In genomic region chr7:74256446-74257408, GRCh38 we compare ENCODE assay signal across 10 cellular contexts. TPM values are rescaled to one million over a fixed set of nuclear protein-coding genes. Genes with fewer than 3 reads are reported as not detected.
DNase-seq lines count a peak whose midpoint lies in the region; ATAC-seq, FAIRE-seq and TF ChIP-seq lines count a peak whose summit lies in the region.
"Had no signal": no experiment of that assay in that cellular context is flagged by ENCODE, and none has a peak within 500 bp of the region (broad histone marks: within the 10 kb centered on the region; RNA-seq: fewer than 3 reads in every experiment).

No MANE protein-coding gene starts in this region.

- H2BK5ac ChIP-seq in mesenchymal stem cell (ENCODE audit: low read depth, low read length, poor library complexity, severe bottlenecking): no peak overlapping the region

- peak overlapping the region; percentile 59 to 89 for H2BK12ac ChIP-seq in mesenchymal stem cell (ENCODE audit: low read length in 2 of 2)

- H4K20me1 ChIP-seq in GM23248 (ENCODE audit: insufficient read depth): no peaks in the 10 kb centered on the region

- peaks cover 18% of the 10 kb centered on the region for H3F3A ChIP-seq in GM23248 (ENCODE audit: insufficient read depth)

- peak overlapping the region; percentile 73 for H2BK120ac ChIP-seq in mesenchymal stem cell (ENCODE audit: low read depth, low read length)

- CTCF ChIA-PET in AG04450 (lab: Charles Lee): interaction anchor here (1.2 to 1.8 kb wide), 2 partner anchors 50 to 144 kb away, joined by 3 to 7 read pairs; no protein-coding TSS in a partner anchor

- H3K14ac ChIP-seq in mesenchymal stem cell (ENCODE audit: low read length in 2 of 2): no peak overlapping the region

- H4K8ac ChIP-seq in mesenchymal stem cell (ENCODE audit: low read length): no peak overlapping the region

- peaks cover 10% of the 10 kb centered on the region for H3K79me1 ChIP-seq in mesenchymal stem cell (replicated peaks; ENCODE audit: low read length, poor library complexity, severe bottlenecking)

- H3K23ac ChIP-seq in mesenchymal stem cell (ENCODE audit: low read length in 2 of 2): peak overlapping the region in 1 of 2 experiments; percentile 88

- DNase-seq in AG04450 (ENCODE audit: low read depth, low spot score) (no peak), GM23248 (peak; percentile 86), astrocyte of the cerebellum (ENCODE audit: low read depth) (peak; percentile 87), mesenchymal stem cell (peak; percentile 91), retina (no peak), pancreas (no peak)
- DNase-seq: mucosa of descending colon, NCI-H526 had no signal

- peak overlapping the region; percentile 21 for H3K27ac ChIP-seq in AG04450 (ENCODE audit: low read depth, low read length)
- H3K27ac ChIP-seq in GM23248: peak overlapping the region; percentile 53
- H3K27ac ChIP-seq in mesenchymal stem cell (ENCODE audit: low read length, poor library complexity, severe bottlenecking): no peak overlapping the region
- H3K27ac ChIP-seq in pancreas: no peak overlapping the region

- POLR2A ChIA-PET in AG04450 (lab: Yijun Ruan, JAX): interaction anchor here (0.7 kb wide), 1 partner anchor 101 kb away, joined by 3 read pairs; no protein-coding TSS in a partner anchor

- H3K4me2 ChIP-seq in GM23248 (ENCODE audit: unreplicated experiment) (peak overlapping the region; percentile 9), mesenchymal stem cell (ENCODE audit: low read length, poor library complexity, severe bottlenecking) (no peak overlapping the region)

- H3K36me3 ChIP-seq in GM23248 (ENCODE audit: low read depth) (no peaks in the 10 kb centered on the region), mesenchymal stem cell (ENCODE audit: control insufficient read depth in 1 of 2, insufficient read depth in 2 of 2, low read depth in 1 of 2, low read length in 2 of 2) (no peaks in the 10 kb centered on the region), pancreas (no peaks in the 10 kb centered on the region)

- H2BK15ac ChIP-seq in mesenchymal stem cell (ENCODE audit: low read depth, poor library complexity, severe bottlenecking): no peak overlapping the region

- H2AK5ac ChIP-seq in mesenchymal stem cell (ENCODE audit: low read length, severe bottlenecking): no peak overlapping the region

- WGBS in GM23248 (ENCODE audit: low coverage in 1 of 2, low lambda C conversion rate in 2 of 2, missing lambda C conversion rate in 2 of 2), 2 experiments: 78% methylated on average over 13 of the region's 13 CpGs
- 85% methylated on average over 13 of the region's 13 CpGs for WGBS in mesenchymal stem cell
- 80 to 87% methylated on average over 13 of the region's 13 CpGs for WGBS in pancreas, 2 donors

- H3K27me3 ChIP-seq in AG04450 (ENCODE audit: control insufficient read depth, insufficient read depth, low read length) (no peaks in the 10 kb centered on the region), GM23248 (replicated peaks; ENCODE audit: insufficient read depth) (no peaks in the 10 kb centered on the region), mesenchymal stem cell (ENCODE audit: control insufficient read depth in 1 of 2, insufficient read depth in 1 of 2, low read length in 2 of 2) (no peaks in the 10 kb centered on the region), pancreas (no peaks in the 10 kb centered on the region)

- H3K4me3 ChIP-seq in AG04450 (ENCODE audit: low read depth, low read length) (no peak overlapping the region), GM23248 (no peak overlapping the region), astrocyte of the cerebellum (ENCODE audit: low read depth, low read length) (no peak overlapping the region), mesenchymal stem cell (ENCODE audit: insufficient read depth in 1 of 2, low read depth in 1 of 2, low read length in 2 of 2) (peak overlapping the region in 1 of 2 experiments; percentile 23), pancreas (no peak overlapping the region)
- H3K4me3 ChIP-seq: mucosa of descending colon had no signal

- no peak overlapping the region for H3K4ac ChIP-seq in mesenchymal stem cell (ENCODE audit: low read depth in 1 of 2, low read length in 2 of 2)

- H3K18ac ChIP-seq in mesenchymal stem cell (ENCODE audit: low read depth in 1 of 2, low read length in 2 of 2): peak overlapping the region; percentile 3 to 64

- no peak for FAIRE-seq in pancreas (lab: Jason Lieb, UNC)

- peaks cover 26% of the 10 kb centered on the region for H3K79me2 ChIP-seq in GM23248 (ENCODE audit: insufficient read depth)

- H2AFZ ChIP-seq in GM23248 (peak overlapping the region; percentile 27; the same call in 1 of the 2 replicates), mesenchymal stem cell (ENCODE audit: low read depth, low read length) (no peak overlapping the region)

- H3K4me1 ChIP-seq in GM23248 (ENCODE audit: insufficient read depth): peaks cover 21% of the 10 kb centered on the region
- peaks cover 10% of the 10 kb centered on the region for H3K4me1 ChIP-seq in mesenchymal stem cell (ENCODE audit: control insufficient read depth, insufficient read depth, low read depth, low read length)
- peaks cover 0 to 10% (median 10%) of the 10 kb centered on the region in 3 donors for H3K4me1 ChIP-seq in pancreas

- TF ChIP-seq CTCF in AG04450 (IDR thresholded peaks at IDR 0.05; ENCODE audit: low read depth, low read length) (no peak), astrocyte of the cerebellum (IDR thresholded peaks at IDR 0.05; ENCODE audit: low read depth, low read length, missing control alignments) (no peak), pancreas (IDR thresholded peaks at IDR 0.05) (no peak)

- ATAC-seq in HG03571 (IDR thresholded peaks at IDR 0.05; ENCODE audit: unreplicated experiment) (no peak), GM18520 (IDR thresholded peaks at IDR 0.05; ENCODE audit: unreplicated experiment) (no peak), pancreas (no peak)
- ATAC-seq: mucosa of descending colon had no signal

- peak overlapping the region; percentile 12 for H3K9ac ChIP-seq in GM23248
- H3K9ac ChIP-seq in mesenchymal stem cell (ENCODE audit: low read length): peak overlapping the region; percentile 53

- in situ Hi-C loops in GM23248 (cut with MboI): no loop called here
- in situ Hi-C loops in astrocyte of the cerebellum (cut with HindIII; ENCODE audit: low sequenced_read_pairs): no loop called here

- no peaks in the 10 kb centered on the region for H3K9me2 ChIP-seq in GM23248 (ENCODE audit: insufficient read depth)

- H4K91ac ChIP-seq in mesenchymal stem cell (ENCODE audit: low read length): no peak overlapping the region

- intact Hi-C loops in pancreas (cut with DNase I): no loop called here

- H3K9me3 ChIP-seq in AG04450 (ENCODE audit: control insufficient read depth, insufficient read depth, low read length): peaks cover 3% of the 10 kb centered on the region; the same call in 1 of the 2 replicates
- H3K9me3 ChIP-seq in GM23248 (ENCODE audit: low read depth): no peaks in the 10 kb centered on the region
- H3K9me3 ChIP-seq in mesenchymal stem cell (ENCODE audit: control insufficient read depth, low read length): no peaks in the 10 kb centered on the region
- H3K9me3 ChIP-seq in pancreas: no peaks in the 10 kb centered on the region
- H3K9me3 ChIP-seq: mucosa of descending colon had no signal

RNA-seq across cellular contexts. Expression of gene RFC2, which starts 2.5 kb away (rescaled TPM):
- 11.3 and 15.4 TPM in 2 replicates for polyA plus RNA-seq in AG04450 (2011; rRNA removed)
- polyA minus RNA-seq in AG04450 (2011; rRNA and poly(A)+ RNA removed): 14.2 and 19.2 TPM in 2 replicates
- 15.9 and 23.1 TPM in 2 replicates for total RNA-seq in GM23248 (2014; rRNA removed; shearing (Covaris generic))
- polyA plus RNA-seq in GM23248 (2016; fragmentation: Nextera tagmentation; extraction: Ambion mirVana): 33.2 and 34.6 TPM in 2 replicates
- 17.3 TPM for polyA plus RNA-seq in mesenchymal stem cell (2013, experiment 1 of 2)
- 16.3 TPM for polyA plus RNA-seq in mesenchymal stem cell (2013, experiment 2 of 2)
- total RNA-seq in pancreas: 10 to 100 TPM in 1 of 6 donors, 1 to 10 TPM in 5; 8.8 to 10.4 (median 9.3) TPM
- polyA plus RNA-seq in pancreas: 10 to 100 TPM in 1 of 2 donors, 1 to 10 TPM in 1; 8.1 to 11.4 TPM

RNA-seq across cellular contexts. Expression of gene CLIP2, which starts 32.5 kb away (rescaled TPM):
- 7.2 and 11.9 TPM in 2 replicates for polyA plus RNA-seq in AG04450 (2011; rRNA removed)
- polyA minus RNA-seq in AG04450 (2011; rRNA and poly(A)+ RNA removed): 18.6 and 20.1 TPM in 2 replicates
- 40.7 and 49.4 TPM in 2 replicates for total RNA-seq in GM23248 (2014; rRNA removed; shearing (Covaris generic))
- 13.0 and 13.2 TPM in 2 replicates for polyA plus RNA-seq in GM23248 (2016; fragmentation: Nextera tagmentation; extraction: Ambion mirVana)
- 68.2 TPM for polyA plus RNA-seq in mesenchymal stem cell (2013, experiment 1 of 2)
- polyA plus RNA-seq in mesenchymal stem cell (2013, experiment 2 of 2): 63.3 TPM
- 10 to 100 TPM; 14.7 to 29.8 (median 20.8) TPM for total RNA-seq in pancreas
- 10 to 100 TPM in 1 of 2 donors, 1 to 10 TPM in 1; 8.5 to 30.6 TPM for polyA plus RNA-seq in pancreas

RNA-seq across cellular contexts. Expression of gene LAT2, which starts 46.9 kb away (rescaled TPM):
- polyA plus RNA-seq in AG04450 (2011; rRNA removed) (0.22 and 0.26 TPM in 2 replicates), GM23248 (2016; fragmentation: Nextera tagmentation; extraction: Ambion mirVana) (0.60 and 0.73 TPM in 2 replicates), pancreas (10 to 100 TPM in 1 of 2 donors, 1 to 10 TPM in 1; 4.6 to 17.5 TPM)
- polyA minus RNA-seq in AG04450 (2011; rRNA and poly(A)+ RNA removed): 0.74 TPM in 2 replicates
- 0.97 TPM in 1 of 2 replicates, not detected in the other for total RNA-seq in GM23248 (2014; rRNA removed; shearing (Covaris generic))
- polyA plus RNA-seq in mesenchymal stem cell (2013, experiment 1 of 2): 0.35 TPM
- polyA plus RNA-seq in mesenchymal stem cell (2013, experiment 2 of 2): 0.52 TPM
- 10 to 100 TPM in 1 of 6 donors, 1 to 10 TPM in 4, under 1 TPM in 1; 0.65 to 14.3 (median 2.7) TPM for total RNA-seq in pancreas

Comparison
In these comparisons a context has a peak if more than half of its experiments do, and no peak if none do; other contexts are left out.
1. DNase-seq: peak in GM23248 (single experiment), astrocyte of the cerebellum (single experiment) and mesenchymal stem cell (single experiment); none in AG04450 (single experiment), retina (single experiment) and pancreas (0 of 6).
2. H3K27ac ChIP-seq: peak in AG04450 (single experiment) and GM23248 (single experiment); none in mesenchymal stem cell (single experiment) and pancreas (0 of 4).